14 cellular contexts compared by ENCODE assay signal in genomic region chr21:27571706-27572105, GRCh38.
DNase-seq lines count a peak whose midpoint lies in the region; ATAC-seq and TF ChIP-seq lines count a peak whose summit lies in the region.
"Had no signal": no experiment of that assay in that cellular context is flagged by ENCODE, and none has a peak within 500 bp of the region (broad histone marks: within the 10 kb centered on the region; RNA-seq: fewer than 3 reads in every experiment).

No MANE protein-coding gene starts in this region.

- no peak overlapping the region for H2AFZ ChIP-seq in smooth muscle cell (ENCODE audit: low read depth)

- no peaks in the 10 kb centered on the region for H3K79me2 ChIP-seq in smooth muscle cell (ENCODE audit: low read depth)

- H3K9me3 ChIP-seq in adipocyte (ENCODE audit: control insufficient read depth, low read length): no peaks in the 10 kb centered on the region
- H3K9me3 ChIP-seq in smooth muscle cell (replicated peaks; ENCODE audit: low read depth): no peaks in the 10 kb centered on the region
- no peaks in the 10 kb centered on the region for H3K9me3 ChIP-seq in gastroesophageal sphincter

- no peak for TF ChIP-seq EP300 in gastroesophageal sphincter (IDR thresholded peaks at IDR 0.05)

- no peak for TF ChIP-seq POLR2A in gastroesophageal sphincter (IDR thresholded peaks at IDR 0.05)

- H3K27me3 ChIP-seq in adipocyte (replicated peaks; ENCODE audit: control insufficient read depth, insufficient read depth, low read length) (no peaks in the 10 kb centered on the region), foreskin keratinocyte (no peaks in the 10 kb centered on the region), smooth muscle cell (ENCODE audit: low read depth) (no peaks in the 10 kb centered on the region), gastroesophageal sphincter (no peaks in the 10 kb centered on the region)

- ATAC-seq in foreskin keratinocyte (peak; percentile 67), gastroesophageal sphincter (no peak), HG03135 (IDR thresholded peaks at IDR 0.05; ENCODE audit: unreplicated experiment) (no peak)

- H3F3A ChIP-seq in smooth muscle cell (ENCODE audit: low read depth): no peaks in the 10 kb centered on the region

- DNase-seq in HCEC 1CT: peak; percentile 93
- peak; percentile 68 for DNase-seq in adipocyte (ENCODE audit: low read depth)
- DNase-seq in foreskin keratinocyte: peak; percentile 97 to 99
- no peak for DNase-seq in smooth muscle cell (lab: John Stamatoyannopoulos, UW; ENCODE audit: unreplicated experiment)
- no peak for DNase-seq in activated CD4-positive, CD25-positive, alpha-beta regulatory T cell treated with anti-CD3 and anti-CD28 coated beads, Interleukin-2, amount 50 U/mL, for 72 hours
- DNase-seq: activated naive CD4-positive, alpha-beta T cell treated with anti-CD3 and anti-CD28 coated beads, Interleukin-2, amount 10 ng/mL, durations not matched to agents 7 days and 5 days; central memory CD4-positive, alpha-beta T cell; KBM-7; NCI-H774; nucleus accumbens; SIG-M5; substantia nigra had no signal

- no peak overlapping the region for H3K4me2 ChIP-seq in smooth muscle cell

- H3K9ac ChIP-seq in adipocyte (ENCODE audit: low read length) (no peak overlapping the region), smooth muscle cell (ENCODE audit: low read depth) (peak overlapping the region; percentile 88)

- H3K27ac ChIP-seq in foreskin keratinocyte (peak overlapping the region; percentile 89), smooth muscle cell (ENCODE audit: low read depth) (peak overlapping the region; percentile 97), gastroesophageal sphincter (no peak overlapping the region)

- H3K4me1 ChIP-seq in adipocyte (ENCODE audit: control insufficient read depth, insufficient read depth, low read length): peaks cover 38% of the 10 kb centered on the region
- H3K4me1 ChIP-seq in foreskin keratinocyte: peaks cover 42% of the 10 kb centered on the region
- H3K4me1 ChIP-seq in smooth muscle cell (ENCODE audit: low read depth): no peaks in the 10 kb centered on the region
- H3K4me1 ChIP-seq in gastroesophageal sphincter: peaks cover 11 to 19% (median 14%) of the 10 kb centered on the region in 3 donors

- H4K20me1 ChIP-seq in smooth muscle cell (ENCODE audit: low read depth): no peaks in the 10 kb centered on the region

- no peak overlapping the region for H3K4me3 ChIP-seq in adipocyte (ENCODE audit: low read length)
- H3K4me3 ChIP-seq in smooth muscle cell: no peak overlapping the region
- H3K4me3 ChIP-seq in gastroesophageal sphincter: no peak overlapping the region

- no peaks in the 10 kb centered on the region for H3K36me3 ChIP-seq in adipocyte (ENCODE audit: control insufficient read depth, insufficient read depth, low read length, severe bottlenecking)
- no peaks in the 10 kb centered on the region for H3K36me3 ChIP-seq in smooth muscle cell (ENCODE audit: low read depth)
- no peaks in the 10 kb centered on the region for H3K36me3 ChIP-seq in gastroesophageal sphincter

- TF ChIP-seq CTCF in foreskin keratinocyte (conservative IDR thresholded peaks at IDR 0.05): no peak
- TF ChIP-seq CTCF in smooth muscle cell (IDR thresholded peaks at IDR 0.05; ENCODE audit: borderline replicate concordance, insufficient read depth, poor library complexity, severe bottlenecking): no peak
- TF ChIP-seq CTCF in gastroesophageal sphincter (IDR thresholded peaks at IDR 0.05): no peak

Comparison
In these comparisons a context has a peak if more than half of its experiments do, and no peak if none do; other contexts are left out.
1. DNase-seq: peak in HCEC 1CT (single experiment), adipocyte (single experiment) and foreskin keratinocyte (2 of 2); none in smooth muscle cell (single experiment) and activated CD4-positive, CD25-positive, alpha-beta regulatory T cell treated with anti-CD3 and anti-CD28 coated beads, Interleukin-2, amount 50 U/mL, for 72 hours (single experiment).
2. H3K27ac ChIP-seq: peak in foreskin keratinocyte (single experiment) and smooth muscle cell (single experiment); none in gastroesophageal sphincter (0 of 4).